28 cellular contexts compared by ENCODE assay signal in the genomic region with DNA sequence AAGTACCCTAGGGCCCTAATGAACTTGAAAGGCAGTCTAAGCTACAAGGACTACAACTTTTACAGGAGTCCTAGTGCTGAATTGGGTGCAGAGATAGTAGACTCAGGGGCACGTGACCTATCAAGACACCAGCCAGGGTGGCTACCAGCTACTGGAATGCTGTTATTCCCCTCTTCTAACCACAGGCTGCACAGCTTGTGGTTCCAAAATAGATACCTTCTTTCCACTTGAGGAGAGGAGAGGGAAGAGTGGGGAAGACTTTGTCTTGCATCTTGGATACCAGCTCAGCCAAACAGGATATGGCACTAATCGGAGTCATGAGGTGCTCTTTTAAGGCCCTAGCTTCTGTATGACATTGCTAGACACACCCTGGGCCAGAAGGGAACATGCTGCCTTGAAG.
"Had no signal": no experiment of that assay in that cellular context is flagged by ENCODE, and none has a peak within 500 bp of the region (broad histone marks: within the 10 kb centered on the region; RNA-seq: fewer than 3 reads in every experiment).

No MANE protein-coding gene starts in this region.

- FAIRE-seq: colon, frontal cortex, small intestine had no signal

- ATAC-seq: left ventricle myocardium superior; mucosa of descending colon; naive thymus-derived CD8-positive, alpha-beta T cell; psoas muscle; right cardiac atrium; stimulated activated naive B cell treated with anti-CD40 and anti-IgM and Interleukin-4, amounts not matched to agents 10 μg/mL and 1 μg/mL and 100 μg/mL, for 72 hours; stimulated activated naive CD8-positive, alpha-beta T cell treated with anti-CD3 and anti-CD28 coated beads, Interleukin-15, amount 100 ng/mL, for 72 hours; upper lobe of right lung had no signal

- H3K4me1 ChIP-seq: psoas muscle, suprapubic skin, transverse colon, upper lobe of right lung, uterus had no signal

- DNase-seq: dorsolateral prefrontal cortex; effector CD4-positive, alpha-beta T cell; hypothalamus; immature natural killer cell; islet precursor cell; kidney glomerular epithelial cell; left ventricle myocardium superior; mesenchymal stem cell; mucosa of descending colon; naive thymus-derived CD8-positive, alpha-beta T cell; nephron progenitor cell; occipital lobe; ovary; posterior cingulate gyrus; psoas muscle; right cardiac atrium; small intestine; stimulated activated CD4-positive, alpha-beta T cell treated with anti-CD3 and anti-CD28 coated beads, Interleukin-15, amount 100 ng/mL, for 24 hours; stimulated activated CD4-positive, alpha-beta T cell treated with anti-CD3 and anti-CD28 coated beads, Interleukin-2, amount 100 ng/mL, for 48 hours; stimulated activated naive B cell treated with anti-CD40 and anti-IgM and Interleukin-4, amounts not matched to agents 10 μg/mL and 1 μg/mL and 100 μg/mL, for 72 hours; stimulated activated naive CD8-positive, alpha-beta T cell treated with anti-CD3 and anti-CD28 coated beads, Interleukin-15, amount 100 ng/mL, for 72 hours; transverse colon; upper lobe of right lung; uterus had no signal

- H3K9me3 ChIP-seq: mucosa of descending colon, ovary, suprapubic skin, upper lobe of right lung, uterus had no signal

- H3K27me3 ChIP-seq: dorsolateral prefrontal cortex, ovary, suprapubic skin, transverse colon, upper lobe of right lung, uterus had no signal

- H3K4me3 ChIP-seq: dorsolateral prefrontal cortex, lung, mucosa of descending colon, ovary, psoas muscle, suprapubic skin, transverse colon, upper lobe of right lung, uterus had no signal

- H3K36me3 ChIP-seq: ovary, suprapubic skin, transverse colon, upper lobe of right lung, uterus had no signal

- H3K27ac ChIP-seq: dorsolateral prefrontal cortex, ovary, psoas muscle, suprapubic skin, transverse colon, upper lobe of right lung, uterus had no signal
